In the genomic region with DNA sequence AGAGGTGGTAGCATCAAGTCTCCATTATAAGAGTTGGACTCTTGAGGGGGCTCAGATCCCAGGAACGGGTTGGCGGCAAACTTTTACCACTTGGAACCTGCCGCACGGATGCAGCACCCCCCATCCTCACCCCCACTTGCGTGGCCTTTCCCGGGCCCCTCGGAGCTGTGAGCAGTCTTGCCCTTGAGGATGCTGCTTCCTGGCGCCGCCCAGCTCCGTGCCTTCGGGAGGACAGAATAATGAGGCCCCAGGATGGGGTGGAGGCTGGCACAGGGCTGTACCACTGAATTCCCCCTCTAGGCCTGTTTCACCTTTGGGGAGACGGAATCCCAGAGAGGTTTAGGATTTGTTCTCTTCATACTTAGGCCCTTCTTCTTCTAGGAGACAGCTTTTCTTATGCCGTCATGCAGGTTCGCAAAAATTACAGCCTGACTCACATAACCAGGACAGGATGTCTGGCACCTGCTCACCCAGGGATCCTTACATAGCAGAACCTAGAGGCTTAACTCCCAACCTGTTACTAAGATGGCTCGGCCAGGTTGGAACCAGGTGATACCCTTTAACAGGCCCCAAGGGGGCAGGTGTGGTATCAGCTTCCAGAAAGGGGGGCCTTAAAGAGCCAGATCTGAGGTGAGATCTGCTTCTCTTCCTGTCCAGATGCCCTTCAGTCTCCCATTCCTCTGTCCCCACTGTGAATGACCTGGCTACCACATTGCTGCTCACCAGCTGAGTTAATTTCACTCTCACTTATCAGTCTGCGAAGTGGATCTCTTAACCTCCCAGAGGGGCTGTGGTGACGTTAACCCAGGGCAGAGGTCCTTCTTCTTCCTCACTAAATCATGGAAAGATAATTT, we compare ENCODE assay signal across 8 cellular contexts. TPM values are rescaled to one million over a fixed set of nuclear protein-coding genes. Genes with fewer than 3 reads are reported as not detected.
A peak's percentile ranks its signal among the peaks of the same experiment; 100 is the strongest.
DNase-seq lines count a peak whose midpoint lies in the region; ATAC-seq, FAIRE-seq and TF ChIP-seq lines count a peak whose summit lies in the region.

No MANE protein-coding gene starts in this region.

- no peak for TF ChIP-seq CTCF in right atrium auricular region (IDR thresholded peaks at IDR 0.05)
- TF ChIP-seq CTCF in HepG2 (CRISPR knock-in tag; IDR thresholded peaks at IDR 0.05) = no peak
- no peak for TF ChIP-seq CTCF in vagina (IDR thresholded peaks at IDR 0.05)

- POLR2A ChIA-PET in HepG2 (lab: Yijun Ruan, JAX) = interaction anchor here (0.9 to 12.9 kb wide), 18 partner anchors 9 to 239 kb away, joined by 3 to 253 read pairs (median 9); a partner anchor contains a TSS

- H3K79me2 ChIP-seq in HepG2 (ENCODE audit: insufficient read depth, low read length) = peaks cover 34% of the 10 kb centered on the region

- peak in 1 of 2 experiments; percentile 21; a peak in 1 of 4 replicates for TF ChIP-seq POLR2A in HepG2 (IDR thresholded peaks at IDR 0.05; ENCODE audit: insufficient read depth in 1 of 2, low read depth in 2 of 2, low read length in 2 of 2)
- no peak for TF ChIP-seq POLR2A in vagina (IDR thresholded peaks at IDR 0.05)

- TF ChIP-seq RAD21 in HepG2 (CRISPR knock-in tag; IDR thresholded peaks at IDR 0.05) = no peak

- H3K9me3 ChIP-seq in right atrium auricular region (no peaks in the 10 kb centered on the region), adipocyte (ENCODE audit: control insufficient read depth, low read length) (no peaks in the 10 kb centered on the region), HepG2 (ENCODE audit: low read length) (no peaks in the 10 kb centered on the region), vagina (no peaks in the 10 kb centered on the region)

- no peak for TF ChIP-seq EP300 in HepG2 (IDR thresholded peaks at IDR 0.05; ENCODE audit: low read depth in 2 of 2, low read length in 2 of 2)
- TF ChIP-seq EP300 in HepG2 (CRISPR knock-in tag; IDR thresholded peaks at IDR 0.05; ENCODE audit: borderline replicate concordance) = no peak

- H3K4me3 ChIP-seq in right atrium auricular region (peak overlapping the region; percentile 52 to 80), adipocyte (ENCODE audit: low read length) (peak overlapping the region; percentile 91), HepG2 (replicated peaks in 1 of 3; ENCODE audit: insufficient read depth in 1 of 3, low read depth in 2 of 3, low read length in 3 of 3) (peak overlapping the region; percentile 92 to 97 (median 96)), vagina (peak overlapping the region; percentile 76 to 89)

- H3K27me3 ChIP-seq in right atrium auricular region (no peaks in the 10 kb centered on the region), adipocyte (replicated peaks; ENCODE audit: control insufficient read depth, insufficient read depth, low read length) (no peaks in the 10 kb centered on the region), HepG2 (ENCODE audit: control insufficient read depth in 1 of 2, insufficient read depth in 2 of 2, low read length in 2 of 2) (no peaks in the 10 kb centered on the region; a peak in 1 of 5 replicates), vagina (no peaks in the 10 kb centered on the region)

- in situ Hi-C loops in HepG2 (cut with HindIII; ENCODE audit: extremely low pct_ligation_motif_present, low pct_unique_long_range_greater_than_20kb) = loop anchor here (5.0 kb wide), 2 partner anchors 33 to 83 kb away; a partner anchor contains a TSS

- intact Hi-C loops in left ventricle myocardium superior (cut with micrococcal nuclease) = loop anchor here (5.0 kb wide), 1 partner anchor 102 kb away; no protein-coding TSS in a partner anchor
- intact Hi-C loops in HepG2 (cut with micrococcal nuclease; ENCODE audit: unreplicated experiment) = no loop called here
- intact Hi-C loops in vagina (cut with DNase I) = loop anchor here (5.0 kb wide), 1 partner anchor 102 kb away; no protein-coding TSS in a partner anchor

- H3K9ac ChIP-seq in adipocyte (ENCODE audit: low read length) (peak overlapping the region; percentile 95), HepG2 (ENCODE audit: insufficient read depth, low read depth, low read length) (peak overlapping the region; percentile 95)

- H4K20me1 ChIP-seq in HepG2 (ENCODE audit: insufficient read depth, low read length) = peaks cover 57% of the 10 kb centered on the region

- no peak for FAIRE-seq in HepG2 (lab: Jason Lieb, UNC)

- peak overlapping the region; percentile 99 for H3K4me2 ChIP-seq in HepG2 (ENCODE audit: low read depth, low read length)

- 6% methylated on average over 7 of the region's 17 CpGs for WGBS in HepG2 (ENCODE audit: low lambda C conversion rate)

- H3K4me1 ChIP-seq in right atrium auricular region (peaks cover 0 to 66% of the 10 kb centered on the region in 2 donors), adipocyte (ENCODE audit: control insufficient read depth, insufficient read depth, low read length) (peaks cover 55% of the 10 kb centered on the region), HepG2 (ENCODE audit: insufficient read depth, low read length) (peaks cover 78% of the 10 kb centered on the region), vagina (peaks cover 65% of the 10 kb centered on the region)

- peak overlapping the region; percentile 81 to 89 for H3K27ac ChIP-seq in right atrium auricular region
- peak overlapping the region; percentile 60 for H3K27ac ChIP-seq in HepG2 (ENCODE audit: extremely low read length, insufficient read depth, low read length)
- H3K27ac ChIP-seq in vagina = peak overlapping the region; percentile 62

- no peaks in the 10 kb centered on the region for H3K36me3 ChIP-seq in right atrium auricular region
- H3K36me3 ChIP-seq in adipocyte (ENCODE audit: control insufficient read depth, insufficient read depth, low read length, severe bottlenecking) = peaks cover 4% of the 10 kb centered on the region
- 0 out of 5 replicates have a peak, but pooled peaks cover 1 to 3% of the 10 kb centered on the region in 2 experiments for H3K36me3 ChIP-seq in HepG2 (replicated peaks in 1 of 2; ENCODE audit: control insufficient read depth in 1 of 2, insufficient read depth in 2 of 2, low read length in 2 of 2)
- H3K36me3 ChIP-seq in vagina = no peaks in the 10 kb centered on the region

- BruUV-seq in HepG2 (replicated peaks; lab: Mats Ljungman, UMichigan) = TSS peak; percentile 47

- CTCF ChIA-PET in HepG2 (lab: Yijun Ruan, JAX; ENCODE audit: low intra/inter-chr PET ratio, low total read pairs) = no interaction called here

- DNase-seq in right atrium auricular region (ENCODE audit: low spot score) = no peak
- no peak for DNase-seq in left ventricle myocardium superior
- peak; percentile 81 for DNase-seq in adipocyte (ENCODE audit: low read depth)
- DNase-seq in HepG2 (ENCODE audit: low spot score) = no peak
- DNase-seq in vagina (ENCODE audit: extremely low spot score in 2 of 2) = no peak
- no peak for DNase-seq in Ammon's horn (ENCODE audit: low spot score)
- DNase-seq in NCI-H446 treated with DMSO at 0.1 percent for 48 hours (lab: John Stamatoyannopoulos, UW) = no peak
- no peak for DNase-seq in stimulated activated CD4-positive, alpha-beta T cell treated with anti-CD3 and anti-CD28 coated beads, Interleukin-4, amount 100 ng/mL, for 1 hour

- H2AFZ ChIP-seq in HepG2 (ENCODE audit: low read length) = no peak overlapping the region

- ATAC-seq in left ventricle myocardium superior (no peak), HepG2 (no peak)

RNA-seq across cellular contexts. Expression of a gene that starts 1.5 kb away (rescaled TPM):
- total RNA-seq in right atrium auricular region (100 to 1,000 TPM in 1 of 2 donors, 10 to 100 TPM in 1; 72.5 to 151 TPM), left ventricle myocardium superior (27.4 TPM), HepG2 (2016; rRNA removed; fragmentation: Illumina TruSeq; extraction: Trizol) (35.6 and 42.0 TPM in 2 replicates), vagina (13.0 TPM)
- total RNA-seq in HepG2 (2016; cell fraction: cytosol; rRNA removed; fragmentation: Illumina TruSeq; extraction: Trizol; ENCODE audit: low read depth) = 45.9 and 49.6 TPM in 2 replicates
- 32.9 and 43.5 TPM in 2 replicates for total RNA-seq in HepG2 (2016; cell fraction: insoluble cytoplasmic fraction; rRNA removed; fragmentation: Illumina TruSeq; extraction: Trizol)
- 78.4 and 79.4 TPM in 2 replicates for total RNA-seq in HepG2 (2016; cell fraction: membrane; rRNA removed; fragmentation: Illumina TruSeq; extraction: Trizol)
- total RNA-seq in HepG2 (2016; cell fraction: nucleus; rRNA removed; fragmentation: Illumina TruSeq; extraction: Trizol) = 20.2 and 26.8 TPM in 2 replicates
- 158 and 166 TPM in 2 replicates for polyA plus RNA-seq in HepG2 (2011; rRNA removed)
- polyA plus RNA-seq in HepG2 (2011; cell fraction: cytosol; rRNA removed) = 196 and 254 TPM in 2 replicates
- polyA plus RNA-seq in HepG2 (2011; cell fraction: nucleus; rRNA removed) = 52.2 and 66.1 TPM in 2 replicates
- polyA plus RNA-seq in HepG2 (2012) = 56.7 and 66.7 TPM in 2 replicates
- 79.2 and 85.4 TPM in 2 replicates for polyA plus RNA-seq in HepG2 (2016; cell fraction: cytosol; fragmentation: Illumina TruSeq; extraction: Trizol; ENCODE audit: low read depth)
- 57.7 and 57.9 TPM in 2 replicates for polyA plus RNA-seq in HepG2 (2016; cell fraction: insoluble cytoplasmic fraction; fragmentation: Illumina TruSeq; extraction: Trizol; ENCODE audit: low read depth)
- polyA plus RNA-seq in HepG2 (2016; cell fraction: membrane; fragmentation: Illumina TruSeq; extraction: Trizol; ENCODE audit: low read depth) = 101 and 110 TPM in 2 replicates
- 41.5 and 46.3 TPM in 2 replicates for polyA plus RNA-seq in HepG2 (2016; cell fraction: nucleus; fragmentation: Illumina TruSeq; extraction: Trizol; ENCODE audit: insufficient read depth, low read depth)
- polyA minus RNA-seq in HepG2 (2011; rRNA and poly(A)+ RNA removed; ENCODE audit: low replicate concordance) = 0.21 and 97.7 TPM in 2 replicates
- polyA minus RNA-seq in HepG2 (2011; cell fraction: cytosol; rRNA and poly(A)+ RNA removed) = 44.5 and 48.8 TPM in 2 replicates
- polyA minus RNA-seq in HepG2 (2011; cell fraction: nucleus; rRNA and poly(A)+ RNA removed) = 41.1 and 55.3 TPM in 2 replicates

RNA-seq across cellular contexts. Expression of a gene that starts 17.7 kb away (rescaled TPM):
- total RNA-seq in right atrium auricular region (10 to 100 TPM; 31.6 to 34.8 TPM), left ventricle myocardium superior (49.6 TPM), HepG2 (2016; rRNA removed; fragmentation: Illumina TruSeq; extraction: Trizol) (0.62 and 0.88 TPM in 2 replicates), vagina (64.3 TPM)
- 0.35 and 0.40 TPM in 2 replicates for total RNA-seq in HepG2 (2016; cell fraction: cytosol; rRNA removed; fragmentation: Illumina TruSeq; extraction: Trizol; ENCODE audit: low read depth)
- total RNA-seq in HepG2 (2016; cell fraction: insoluble cytoplasmic fraction; rRNA removed; fragmentation: Illumina TruSeq; extraction: Trizol) = 0.42 and 0.65 TPM in 2 replicates
- total RNA-seq in HepG2 (2016; cell fraction: membrane; rRNA removed; fragmentation: Illumina TruSeq; extraction: Trizol) = 0.52 and 0.53 TPM in 2 replicates
- total RNA-seq in HepG2 (2016; cell fraction: nucleus; rRNA removed; fragmentation: Illumina TruSeq; extraction: Trizol) = 0.38 and 0.71 TPM in 2 replicates
- 0.13 and 0.22 TPM in 2 replicates for polyA plus RNA-seq in HepG2 (2011; rRNA removed)
- 0.13 and 0.24 TPM in 2 replicates for polyA plus RNA-seq in HepG2 (2011; cell fraction: cytosol; rRNA removed)
- polyA plus RNA-seq in HepG2 (2011; cell fraction: nucleus; rRNA removed) = 0.12 and 0.23 TPM in 2 replicates
- 0.16 TPM in 1 of 2 replicates, not detected in the other for polyA plus RNA-seq in HepG2 (2012)
- polyA plus RNA-seq in HepG2 (2016; cell fraction: cytosol; fragmentation: Illumina TruSeq; extraction: Trizol; ENCODE audit: low read depth) = 0.12 and 0.17 TPM in 2 replicates
- 0.46 and 0.58 TPM in 2 replicates for polyA plus RNA-seq in HepG2 (2016; cell fraction: insoluble cytoplasmic fraction; fragmentation: Illumina TruSeq; extraction: Trizol; ENCODE audit: low read depth)
- 0.20 and 0.32 TPM in 2 replicates for polyA plus RNA-seq in HepG2 (2016; cell fraction: membrane; fragmentation: Illumina TruSeq; extraction: Trizol; ENCODE audit: low read depth)
- polyA plus RNA-seq in HepG2 (2016; cell fraction: nucleus; fragmentation: Illumina TruSeq; extraction: Trizol; ENCODE audit: insufficient read depth, low read depth) = 0.37 and 0.77 TPM in 2 replicates
- polyA minus RNA-seq in HepG2 (2011; rRNA and poly(A)+ RNA removed; ENCODE audit: low replicate concordance) = 0.96 and 5.4 TPM in 2 replicates
- not detected in 2 replicates for polyA minus RNA-seq in HepG2 (2011; cell fraction: cytosol; rRNA and poly(A)+ RNA removed)
- 0.37 and 0.39 TPM in 2 replicates for polyA minus RNA-seq in HepG2 (2011; cell fraction: nucleus; rRNA and poly(A)+ RNA removed)

RNA-seq across cellular contexts. Expression of a gene that starts 34.7 kb away (rescaled TPM):
- total RNA-seq in right atrium auricular region = under 1 TPM; 0.26 to 0.86 TPM
- total RNA-seq in left ventricle myocardium superior = 0.37 TPM
- 1.9 and 2.4 TPM in 2 replicates for total RNA-seq in HepG2 (2016; rRNA removed; fragmentation: Illumina TruSeq; extraction: Trizol)
- total RNA-seq in HepG2 (2016; cell fraction: cytosol; rRNA removed; fragmentation: Illumina TruSeq; extraction: Trizol; ENCODE audit: low read depth) = 0.61 and 1.1 TPM in 2 replicates
- 1.6 and 2.1 TPM in 2 replicates for total RNA-seq in HepG2 (2016; cell fraction: insoluble cytoplasmic fraction; rRNA removed; fragmentation: Illumina TruSeq; extraction: Trizol)
- total RNA-seq in HepG2 (2016; cell fraction: membrane; rRNA removed; fragmentation: Illumina TruSeq; extraction: Trizol) = 2.0 and 2.1 TPM in 2 replicates
- 0.75 and 1.1 TPM in 2 replicates for total RNA-seq in HepG2 (2016; cell fraction: nucleus; rRNA removed; fragmentation: Illumina TruSeq; extraction: Trizol)
- 4.9 and 7.4 TPM in 2 replicates for polyA plus RNA-seq in HepG2 (2011; rRNA removed)
- polyA plus RNA-seq in HepG2 (2011; cell fraction: cytosol; rRNA removed) = 4.3 and 6.8 TPM in 2 replicates
- polyA plus RNA-seq in HepG2 (2011; cell fraction: nucleus; rRNA removed) = 5.9 and 7.2 TPM in 2 replicates
- polyA plus RNA-seq in HepG2 (2012) = 4.8 and 6.0 TPM in 2 replicates
- polyA plus RNA-seq in HepG2 (2016; cell fraction: cytosol; fragmentation: Illumina TruSeq; extraction: Trizol; ENCODE audit: low read depth) = 0.87 and 0.94 TPM in 2 replicates
- polyA plus RNA-seq in HepG2 (2016; cell fraction: insoluble cytoplasmic fraction; fragmentation: Illumina TruSeq; extraction: Trizol; ENCODE audit: low read depth) = 2.0 and 2.7 TPM in 2 replicates
- 1.6 and 2.0 TPM in 2 replicates for polyA plus RNA-seq in HepG2 (2016; cell fraction: membrane; fragmentation: Illumina TruSeq; extraction: Trizol; ENCODE audit: low read depth)
- 2.9 and 3.3 TPM in 2 replicates for polyA plus RNA-seq in HepG2 (2016; cell fraction: nucleus; fragmentation: Illumina TruSeq; extraction: Trizol; ENCODE audit: insufficient read depth, low read depth)
- polyA minus RNA-seq in HepG2 (2011; rRNA and poly(A)+ RNA removed; ENCODE audit: low replicate concordance) = 12.8 TPM in 1 of 2 replicates, not detected in the other
- polyA minus RNA-seq in HepG2 (2011; cell fraction: cytosol; rRNA and poly(A)+ RNA removed) = 4.2 and 4.4 TPM in 2 replicates
- polyA minus RNA-seq in HepG2 (2011; cell fraction: nucleus; rRNA and poly(A)+ RNA removed) = 1.3 and 2.0 TPM in 2 replicates
- 7.4 TPM for total RNA-seq in vagina

Comparison
In these comparisons a context has a peak if more than half of its experiments do, and no peak if none do; other contexts are left out.
1. RNA of a gene that starts 17.7 kb away (total RNA-seq): 64.3 TPM in vagina (single experiment), 49.6 TPM in left ventricle myocardium superior (single experiment) and 31.6 to 34.8 TPM in right atrium auricular region; 0.35 to 0.88 TPM in HepG2; every median in the first group is over 10 times any median in the second.
2. Peak in every context shown above with its lines, with median percentiles within 50 percentile points of each other: H3K27ac ChIP-seq and H3K4me3 ChIP-seq.